ENCODE assay signal across 14 cellular contexts in the genomic region with DNA sequence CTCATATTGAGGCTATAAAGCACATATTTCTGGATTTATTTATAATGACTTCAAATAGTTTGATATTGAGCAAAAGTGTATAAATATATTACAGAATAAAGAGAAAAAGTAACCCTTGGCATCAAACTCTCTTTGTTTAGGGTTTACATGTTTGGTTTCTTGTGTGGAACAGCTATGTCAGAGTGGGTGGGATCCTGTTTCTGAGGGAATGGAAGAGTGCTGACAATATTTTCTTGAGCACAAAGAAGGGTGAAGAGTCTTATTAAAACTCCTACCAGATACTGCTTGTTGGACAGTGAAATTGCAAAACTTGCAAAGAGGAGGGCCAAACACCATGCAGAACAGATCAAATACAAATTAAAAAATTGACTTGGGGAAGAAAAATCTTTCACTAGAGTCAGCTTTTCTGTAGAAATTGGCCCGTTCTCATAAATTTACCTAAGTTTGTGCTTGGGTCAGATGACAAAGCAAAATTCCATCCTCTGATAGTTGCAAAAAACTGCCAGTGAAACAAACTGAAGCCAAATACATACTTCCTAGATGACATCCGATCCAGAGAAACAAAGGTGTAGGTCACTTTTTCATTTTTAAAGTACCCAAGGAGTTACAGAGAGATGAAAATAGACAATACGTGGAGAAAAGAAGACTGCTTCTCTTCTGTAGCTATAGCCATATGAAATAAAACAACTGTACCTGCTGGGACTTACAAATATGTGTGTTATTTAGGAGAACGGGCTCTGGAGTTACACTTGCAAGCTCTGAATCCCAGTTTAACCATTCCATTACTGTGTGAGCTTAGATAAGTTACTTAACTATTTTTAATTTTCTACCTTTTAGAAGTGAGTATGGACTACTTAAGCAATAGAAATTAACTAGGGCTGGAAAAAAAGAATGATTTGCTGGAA.
DNase-seq lines count a peak whose midpoint lies in the region; ATAC-seq and TF ChIP-seq lines count a peak whose summit lies in the region.
"Had no signal": no experiment of that assay in that cellular context is flagged by ENCODE, and none has a peak within 500 bp of the region (broad histone marks: within the 10 kb centered on the region; RNA-seq: fewer than 3 reads in every experiment).

No MANE protein-coding gene starts in this region.

- no peaks in the 10 kb centered on the region for H3K79me2 ChIP-seq in parathyroid adenoma

- no peaks in the 10 kb centered on the region for H3K9me3 ChIP-seq in parathyroid adenoma (ENCODE audit: control insufficient read depth, low read length)

- H2AFZ ChIP-seq in parathyroid adenoma = peak overlapping the region; percentile 51

- ATAC-seq in GM21825 (IDR thresholded peaks at IDR 0.05; ENCODE audit: unreplicated experiment) (no peak), HG03442 (IDR thresholded peaks at IDR 0.05; ENCODE audit: unreplicated experiment) (no peak)
- ATAC-seq: effector memory CD8-positive, alpha-beta T cell had no signal

- TF ChIP-seq CTCF in fibroblast of villous mesenchyme (IDR thresholded peaks at IDR 0.05; ENCODE audit: insufficient read depth, low read depth, low read length) (no peak), parathyroid adenoma (IDR thresholded peaks at IDR 0.05) (no peak), GM10266 (IDR thresholded peaks at IDR 0.05; ENCODE audit: control insufficient read depth, insufficient read depth, low read depth, missing control alignments) (no peak)

- in situ Hi-C loops in Caki2 (cut with HindIII; ENCODE audit: low pct_unique_long_range_greater_than_20kb, low sequenced_read_pairs) = no loop called here

- H3K9ac ChIP-seq in parathyroid adenoma = no peak overlapping the region

- no peaks in the 10 kb centered on the region for H3K27me3 ChIP-seq in parathyroid adenoma (ENCODE audit: control insufficient read depth, insufficient read depth, low read length)

- H3K4me3 ChIP-seq in fibroblast of villous mesenchyme (ENCODE audit: low read depth, low read length) (no peak overlapping the region), parathyroid adenoma (ENCODE audit: low read depth, low read length) (no peak overlapping the region)

- no peaks in the 10 kb centered on the region for H3K36me3 ChIP-seq in parathyroid adenoma (ENCODE audit: control insufficient read depth, insufficient read depth, low read length)

- peak overlapping the region; percentile 45 for H3K27ac ChIP-seq in parathyroid adenoma

- no peak overlapping the region for H3K4me2 ChIP-seq in parathyroid adenoma (ENCODE audit: low read length)

- H3K4me1 ChIP-seq in parathyroid adenoma = peaks cover 9% of the 10 kb centered on the region

- DNase-seq in Caki2 (ENCODE audit: low read depth) (peak; percentile 51), RPMI8226 (peak; percentile 11), fibroblast of villous mesenchyme (ENCODE audit: low read depth) (peak; percentile 10), NCI-H187 (lab: John Stamatoyannopoulos, UW) (no peak), GM10266 (ENCODE audit: extremely low spot score) (no peak)
- DNase-seq: activated CD8-positive, alpha-beta memory T cell treated with anti-CD3 and anti-CD28 coated beads, Interleukin-2, amount 50 U/mL, for 4 hours; activated naive CD4-positive, alpha-beta T cell treated with anti-CD3 and anti-CD28 coated beads, Interleukin-2, amount 10 ng/mL, durations not matched to agents 7 days and 5 days; effector memory CD8-positive, alpha-beta T cell; immature natural killer cell; NCI-H1694 treated with DMSO at 0.1 percent for 48 hours; NCI-H510A had no signal

Comparison
In these comparisons a context has a peak if more than half of its experiments do, and no peak if none do; other contexts are left out.
1. DNase-seq: peak in Caki2 (single experiment), RPMI8226 (single experiment) and fibroblast of villous mesenchyme (single experiment); none in NCI-H187 (0 of 2) and GM10266 (single experiment).